In genomic region chr2:58046585-58047372, GRCh38 we compare ENCODE assay signal across 8 cellular contexts. TPM values are rescaled to one million over a fixed set of nuclear protein-coding genes. Genes with fewer than 3 reads are reported as not detected.
DNase-seq lines count a peak whose midpoint lies in the region; ATAC-seq and TF ChIP-seq lines count a peak whose summit lies in the region.

VRK2 (plus strand) TSS chr2:58046806; CDS start chr2:58048832, 2,026 bp downstream.

- H3K9me3 ChIP-seq in SJSA1 (replicated peaks) (no peaks in the 10 kb centered on the region), thymus (ENCODE audit: control insufficient read depth) (no peaks in the 10 kb centered on the region)

- no peaks in the 10 kb centered on the region for H3K27me3 ChIP-seq in GM23338 (ENCODE audit: insufficient read depth)
- no peaks in the 10 kb centered on the region for H3K27me3 ChIP-seq in SJSA1 (replicated peaks)
- no peaks in the 10 kb centered on the region for H3K27me3 ChIP-seq in thymus (ENCODE audit: control insufficient read depth, insufficient read depth)

- H3K79me2 ChIP-seq in GM23338 (replicated peaks; ENCODE audit: insufficient read depth) = peaks cover 16% of the 10 kb centered on the region

- no peaks in the 10 kb centered on the region for H3K36me3 ChIP-seq in GM23338 (ENCODE audit: insufficient read depth)
- peaks cover 7% of the 10 kb centered on the region for H3K36me3 ChIP-seq in SJSA1
- no peaks in the 10 kb centered on the region for H3K36me3 ChIP-seq in thymus (ENCODE audit: control insufficient read depth, insufficient read depth)

- WGBS in thymus = under 1% methylated on average over 76 of the region's 76 CpGs

- TF ChIP-seq CTCF in GM23338 (conservative IDR thresholded peaks at IDR 0.05; ENCODE audit: low read depth in 2 of 2) (peak in 1 of 2 experiments; percentile 19; a peak in 1 of 4 replicates), osteocyte (IDR thresholded peaks at IDR 0.05) (peak; percentile 25)

- H3K36me3 Mint-ChIP-seq in GM23338 (ENCODE audit: low read depth) (peaks cover 5% of the 10 kb centered on the region), osteocyte (ENCODE audit: unreplicated experiment) (peaks cover 16% of the 10 kb centered on the region)

- H3K9me3 Mint-ChIP-seq in GM23338 = no peaks in the 10 kb centered on the region
- H3K9me3 Mint-ChIP-seq in osteocyte (ENCODE audit: unreplicated experiment) = no peaks in the 10 kb centered on the region

- no peaks in the 10 kb centered on the region for H3K9me2 ChIP-seq in GM23338 (ENCODE audit: insufficient read depth)

- peak; percentile 95 for ATAC-seq in GM23338

- H3K4me3 Mint-ChIP-seq in GM23338 = peak within 1 kb of the TSS; percentile 80
- peak within 1 kb of the TSS; percentile 86 for H3K4me3 Mint-ChIP-seq in osteocyte (ENCODE audit: unreplicated experiment)

- H3K27ac Mint-ChIP-seq in GM23338 = peak within 1 kb of the TSS; percentile 93
- peak within 1 kb of the TSS; percentile 92 for H3K27ac Mint-ChIP-seq in osteocyte (ENCODE audit: unreplicated experiment)

- peaks cover 36% of the 10 kb centered on the region for H3K4me1 ChIP-seq in GM23338 (ENCODE audit: insufficient read depth)
- H3K4me1 ChIP-seq in SJSA1 (replicated peaks) = peaks cover 25% of the 10 kb centered on the region
- peaks cover 2% of the 10 kb centered on the region for H3K4me1 ChIP-seq in thymus (ENCODE audit: control insufficient read depth, insufficient read depth, low read length)

- H4K20me1 ChIP-seq in GM23338 (replicated peaks; ENCODE audit: insufficient read depth) = no peaks in the 10 kb centered on the region

- H3K27me3 Mint-ChIP-seq in GM23338 (ENCODE audit: insufficient read depth, low read depth, poor library complexity) (no peaks in the 10 kb centered on the region), osteocyte (ENCODE audit: unreplicated experiment) (no peaks in the 10 kb centered on the region)

- peak within 1 kb of the TSS; percentile 93 for H3K27ac ChIP-seq in GM23338 (ENCODE audit: low read depth)
- H3K27ac ChIP-seq in SJSA1 = peak within 1 kb of the TSS; percentile 75
- peak within 1 kb of the TSS; percentile 97 for H3K27ac ChIP-seq in thymus (ENCODE audit: low read depth)

- peak; percentile 98 for DNase-seq in ELF-1 (ENCODE audit: low read depth, low spot score)
- DNase-seq in GM23338 (ENCODE audit: low spot score) = peak; percentile 96
- peak; percentile 91 for DNase-seq in LoVo (ENCODE audit: low spot score)
- DNase-seq in SJSA1 (ENCODE audit: low read depth in 1 of 2, low spot score in 2 of 2) = peak; percentile 89 to 91
- peak; percentile 83 for DNase-seq in activated naive CD4-positive, alpha-beta T cell treated with anti-CD3 and anti-CD28 coated beads, Interleukin-2, amount 50 U/mL, for 16 hours
- peak; percentile 34 for DNase-seq in glomerular endothelial cell (ENCODE audit: extremely low read depth, low read depth, low spot score)
- peak; percentile 94 for DNase-seq in osteocyte (ENCODE audit: extremely low spot score, unreplicated experiment)

- H3K4me1 Mint-ChIP-seq in GM23338 = peaks cover 29% of the 10 kb centered on the region
- peaks cover 32% of the 10 kb centered on the region for H3K4me1 Mint-ChIP-seq in osteocyte (ENCODE audit: unreplicated experiment)

- H3K4me3 ChIP-seq in GM23338 = peak within 1 kb of the TSS; percentile 52
- H3K4me3 ChIP-seq in SJSA1 = peak within 1 kb of the TSS; percentile 70
- H3K4me3 ChIP-seq in thymus (ENCODE audit: low read length) = peak within 1 kb of the TSS; percentile 92

- peak within 1 kb of the TSS; percentile 72 for H3K4me2 ChIP-seq in GM23338

- peak within 1 kb of the TSS; percentile 79 for H2AFZ ChIP-seq in GM23338

- peaks cover 7% of the 10 kb centered on the region for H3F3A ChIP-seq in GM23338 (replicated peaks; ENCODE audit: low read depth)

TF ChIP-seq in GM23338, 12 proteins besides CTCF, POLR2A, EP300 and RAD21:
- TF ChIP-seq STAT1 (IDR thresholded peaks at IDR 0.05; ENCODE audit: unreplicated experiment) (no peak), NANOG (IDR thresholded peaks at IDR 0.05; ENCODE audit: borderline replicate concordance) (peak; percentile 5; the same call in 1 of the 2 replicates), EZH2phosphoT487 (IDR thresholded peaks at IDR 0.05; ENCODE audit: unreplicated experiment) (no peak), ZNF462 (CRISPR knock-in tag; IDR thresholded peaks at IDR 0.05) (peak; percentile 2; the same call in 1 of the 2 replicates), CREB1 (CRISPR knock-in tag; IDR thresholded peaks at IDR 0.05; ENCODE audit: low read depth) (peak; percentile 69), EZH2 (IDR thresholded peaks at IDR 0.05; ENCODE audit: low read depth, unreplicated experiment) (no peak), POLR2AphosphoS5 (IDR thresholded peaks at IDR 0.05; ENCODE audit: low read depth) (peak; percentile 73)

RNA-seq across cellular contexts. Expression of gene VRK2, which starts in this region (rescaled TPM):
- total RNA-seq in GM23338 (2014; rRNA removed; shearing (Covaris generic)) = 11.0 and 22.5 TPM in 2 replicates
- 18.0 and 19.0 TPM in 2 replicates for polyA plus RNA-seq in GM23338 (2016; fragmentation: Nextera tagmentation; extraction: Ambion mirVana)
- total RNA-seq in SJSA1 (2014; rRNA removed; shearing (Covaris generic)) = 28.1 and 39.1 TPM in 2 replicates
- 24.6 and 25.8 TPM in 2 replicates for total RNA-seq in glomerular endothelial cell
- total RNA-seq in osteocyte = 15.0 and 19.6 TPM in 2 replicates
- 17.6 TPM for polyA plus RNA-seq in thymus

Comparison
In these comparisons a context has a peak if more than half of its experiments do, and no peak if none do; other contexts are left out.
1. Peak in every context shown above with its lines: DNase-seq, ATAC-seq, H3K4me3 ChIP-seq and H3K27ac ChIP-seq.
2. DNase-seq: peak in every context shown above with its lines; median percentile 98 in ELF-1; 96 in GM23338; 94 in osteocyte; 91 in LoVo; 90 in SJSA1; 83 in activated naive CD4-positive, alpha-beta T cell treated with anti-CD3 and anti-CD28 coated beads, Interleukin-2, amount 50 U/mL, for 16 hours; 34 in glomerular endothelial cell.